Comparison of ENCODE assay signal across 1 cellular context in the genomic region with DNA sequence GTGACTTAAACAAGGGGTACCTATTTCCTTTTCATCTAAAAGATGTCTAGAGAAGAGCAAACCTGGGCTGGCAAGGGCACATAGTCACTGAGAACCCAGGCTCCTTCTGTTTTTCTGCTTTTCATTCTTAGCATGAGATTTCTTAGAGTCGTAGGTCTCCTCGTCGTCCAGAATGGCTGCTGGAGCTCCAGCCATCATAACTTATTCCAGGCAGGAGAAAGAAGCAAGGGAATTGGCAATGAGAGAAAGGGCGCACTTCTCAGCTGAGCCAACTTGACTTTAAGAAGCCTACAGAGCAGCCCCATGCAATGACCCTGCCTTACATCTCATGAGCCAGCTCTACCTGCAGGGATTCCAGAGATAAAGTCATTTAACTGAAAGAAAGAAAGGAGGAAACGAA.
TF ChIP-seq lines count a peak whose summit lies in the region.

No MANE protein-coding gene starts in this region.

TF ChIP-seq in K562, 482 proteins besides CTCF, POLR2A, EP300 and RAD21 (continued from another document):
- TF ChIP-seq POLR2AphosphoS2 (IDR thresholded peaks at IDR 0.05; ENCODE audit: low read length), result no peak
